In the genomic region with DNA sequence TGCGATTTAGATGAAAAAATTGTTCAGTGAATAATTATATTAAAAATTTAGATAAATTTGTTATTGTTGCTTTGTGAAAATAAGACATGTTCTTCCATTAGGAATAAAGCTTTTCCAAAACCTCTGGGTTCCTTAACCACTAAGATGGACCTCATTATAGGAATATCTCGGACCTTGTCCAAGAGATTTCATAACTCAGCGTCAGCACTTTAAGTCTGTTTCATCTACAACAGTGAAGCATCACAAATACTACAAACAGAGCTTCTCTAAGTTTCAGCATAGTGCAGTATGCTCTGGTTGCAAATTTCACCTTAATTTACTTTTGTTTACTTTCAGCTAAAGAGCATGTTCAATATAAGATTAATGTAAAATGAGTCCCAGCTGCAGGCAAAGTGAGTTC, we compare ENCODE assay signal across 19 cellular contexts.
DNase-seq lines count a peak whose midpoint lies in the region; ATAC-seq, FAIRE-seq and TF ChIP-seq lines count a peak whose summit lies in the region.
"Had no signal": no experiment of that assay in that cellular context is flagged by ENCODE, and none has a peak within 500 bp of the region (broad histone marks: within the 10 kb centered on the region; RNA-seq: fewer than 3 reads in every experiment).

No MANE protein-coding gene starts in this region.

- no peaks in the 10 kb centered on the region for H3K27me3 Mint-ChIP-seq in T-helper 17 cell
- no peaks in the 10 kb centered on the region for H3K27me3 Mint-ChIP-seq in neural progenitor cell (ENCODE audit: insufficient read depth, low read depth)

- H4K91ac ChIP-seq in H1 (replicated peaks; ENCODE audit: insufficient read length, low read length), result no peak overlapping the region

- no peak overlapping the region for H3K4me3 ChIP-seq in A549
- H3K4me3 ChIP-seq in H1 (ENCODE audit: extremely low read depth in 1 of 4, insufficient read depth in 2 of 4, low read depth in 3 of 4, low read length in 4 of 4), result no peak overlapping the region
- H3K4me3 ChIP-seq in neural progenitor cell, result no peak overlapping the region
- H3K4me3 ChIP-seq: gastroesophageal sphincter, SK-N-MC, thyroid gland had no signal

- WGBS in A549 (ENCODE audit: missing lambda C conversion rate), result 54% methylated on average over 3 of the region's 3 CpGs
- 95% methylated on average over 3 of the region's 3 CpGs; no CpG with 5 or more reads in 1 of the 2 experiments for WGBS in H1 (ENCODE audit: extremely low coverage in 1 of 2, insufficient coverage in 1 of 2, insufficient read length in 1 of 2, insufficient replicate concordance in 2 of 2, low coverage in 1 of 2, low lambda C conversion rate in 2 of 2, missing lambda C conversion rate in 1 of 2), 2 experiments

- no peak overlapping the region for H2BK15ac ChIP-seq in H1 (ENCODE audit: low read length)

- no peak overlapping the region for H3K23ac ChIP-seq in H1 (ENCODE audit: insufficient read length)

- CTCF ChIA-PET in A549 (lab: Yijun Ruan, JAX), result interaction anchor here (1.4 to 1.8 kb wide), 3 partner anchors 9 to 1005 kb away, joined by 3 to 4 read pairs (median 3); no protein-coding TSS in a partner anchor
- CTCF ChIA-PET in H1 (lab: Charles Lee; ENCODE audit: partially characterized antibody), result interaction anchor here (1.2 to 1.5 kb wide), 3 partner anchors 12 to 301 kb away, joined by 5 to 6 read pairs (median 5); no protein-coding TSS in a partner anchor

- no peak overlapping the region for H2AK5ac ChIP-seq in H1 (ENCODE audit: low read depth, low read length)

- no peak overlapping the region for H4K8ac ChIP-seq in H1 (ENCODE audit: extremely low read depth, insufficient read depth, low read length)

- H3K27me3 ChIP-seq in H1 (replicated peaks in 1 of 4; ENCODE audit: control insufficient read depth in 3 of 4, extremely low read depth in 1 of 4, insufficient read depth in 3 of 4, low read length in 3 of 4) (no peaks in the 10 kb centered on the region), neural progenitor cell (no peaks in the 10 kb centered on the region)
- H3K27me3 ChIP-seq: gastroesophageal sphincter, neutrophil, thyroid gland had no signal

- H2BK12ac ChIP-seq in H1 (ENCODE audit: low read depth, low read length), result no peak overlapping the region

- H2BK5ac ChIP-seq in H1 (ENCODE audit: low read depth, low read length), result no peak overlapping the region

- H3K56ac ChIP-seq in H1 (replicated peaks; ENCODE audit: insufficient read length, low read depth, low read length), result no peak overlapping the region

- no peaks in the 10 kb centered on the region for H3K9me3 Mint-ChIP-seq in neural progenitor cell

- H3K79me2 ChIP-seq in H1 (ENCODE audit: control insufficient read depth in 1 of 2, insufficient read depth in 2 of 2, low read length in 2 of 2) (no peaks in the 10 kb centered on the region), neural progenitor cell (ENCODE audit: low read depth) (no peaks in the 10 kb centered on the region)

- TF ChIP-seq CTCF in A549 (IDR thresholded peaks at IDR 0.05), result no peak
- TF ChIP-seq CTCF in AG09319 (IDR thresholded peaks at IDR 0.05; ENCODE audit: low read depth, low read length), result no peak
- TF ChIP-seq CTCF in H1 (IDR thresholded peaks at IDR 0.05; ENCODE audit: control extremely low read depth in 1 of 3, insufficient read depth in 1 of 3, low read depth in 1 of 3, low read length in 3 of 3), result no peak
- TF ChIP-seq CTCF in neural progenitor cell (IDR thresholded peaks at IDR 0.05), result no peak

- no peak overlapping the region for H4K5ac ChIP-seq in H1 (ENCODE audit: insufficient read length, low read depth, low read length)

- H3K9me3 ChIP-seq in A549 (0 out of 3 replicates have a peak, but pooled peaks cover 7% of the 10 kb centered on the region), T-helper 17 cell (ENCODE audit: control insufficient read depth, low read length, poor library complexity, severe bottlenecking) (no peaks in the 10 kb centered on the region), H1 (ENCODE audit: insufficient read depth in 2 of 2, low read depth in 1 of 2, low read length in 1 of 2) (no peaks in the 10 kb centered on the region), neural progenitor cell (ENCODE audit: low read depth) (no peaks in the 10 kb centered on the region)
- H3K9me3 ChIP-seq: gastroesophageal sphincter, neutrophil, thyroid gland had no signal

- H3K27ac ChIP-seq in A549, result no peak overlapping the region
- no peak overlapping the region for H3K27ac ChIP-seq in H1 (ENCODE audit: low read depth, low read length)
- no peak overlapping the region for H3K27ac ChIP-seq in neural progenitor cell
- H3K27ac ChIP-seq: gastroesophageal sphincter, neutrophil, SK-N-MC, thyroid gland had no signal

- TF ChIP-seq POLR2A in A549 (IDR thresholded peaks at IDR 0.05; ENCODE audit: low read length) (no peak), H1 (IDR thresholded peaks at IDR 0.05; ENCODE audit: control extremely low read depth in 1 of 2, low read depth in 2 of 2, low read length in 2 of 2) (no peak)

- no peaks in the 10 kb centered on the region for H3F3A ChIP-seq in neural progenitor cell (ENCODE audit: low read depth)

- H3K27ac Mint-ChIP-seq in T-helper 17 cell (peak overlapping the region; percentile 76), neural progenitor cell (no peak overlapping the region)

- no peak overlapping the region for H3K14ac ChIP-seq in H1 (ENCODE audit: insufficient read length)

- TF ChIP-seq RAD21 in A549 (conservative IDR thresholded peaks at IDR 0.05 in 1 of 2, IDR thresholded peaks at IDR 0.05 in 1 of 2) (no peak), H1 (IDR thresholded peaks at IDR 0.05 in 1 of 2, conservative IDR thresholded peaks at IDR 0.05 in 1 of 2; ENCODE audit: low read depth in 2 of 2, low read length in 2 of 2) (no peak)

- peaks cover 22% of the 10 kb centered on the region for H3K4me1 Mint-ChIP-seq in T-helper 17 cell
- no peaks in the 10 kb centered on the region for H3K4me1 Mint-ChIP-seq in neural progenitor cell

- H3K18ac ChIP-seq in H1 (ENCODE audit: extremely low read depth, low read length), result no peak overlapping the region

- no peak overlapping the region for H2BK20ac ChIP-seq in H1 (ENCODE audit: low read length)

- TF ChIP-seq EP300 in A549 (IDR thresholded peaks at IDR 0.05), result no peak
- no peak for TF ChIP-seq EP300 in H1 (IDR thresholded peaks at IDR 0.05; ENCODE audit: borderline replicate concordance in 1 of 2, low read depth in 2 of 2, low read length in 2 of 2)

- no peak overlapping the region for H3K4me2 ChIP-seq in A549
- H3K4me2 ChIP-seq in H1 (ENCODE audit: insufficient read depth in 1 of 2, low read depth in 2 of 2, low read length in 2 of 2), result no peak overlapping the region
- H3K4me2 ChIP-seq in neural progenitor cell, result no peak overlapping the region

- no peak for DNase-seq in A549 (ENCODE audit: low read depth in 1 of 2, low spot score in 1 of 2)
- DNase-seq in AG09319 (ENCODE audit: extremely low read depth, low read depth), result peak; percentile 58
- no peak for DNase-seq in T-helper 17 cell
- DNase-seq in H1 (ENCODE audit: low read depth in 1 of 2, low spot score in 2 of 2), result no peak
- no peak for DNase-seq in stimulated activated CD4-positive, alpha-beta T cell treated with anti-CD3 and anti-CD28 coated beads, Interleukin-2, amount 100 ng/mL, for 24 hours
- DNase-seq in SHP77 treated with DMSO at 0.1 percent for 48 hours (lab: John Stamatoyannopoulos, UW), result no peak
- DNase-seq in neural progenitor cell (ENCODE audit: low spot score), result no peak
- DNase-seq: activated CD4-positive, alpha-beta T cell treated with anti-CD3 and anti-CD28 coated beads, Interleukin-2, amount 50 U/mL, for 1 hour; activated effector memory CD4-positive, alpha-beta T cell treated with anti-CD3 and anti-CD28 coated beads, Interleukin-2, amount 50 U/mL, for 16 hours; DMS 273 treated with DMSO at 0.1 percent for 48 hours; NCI-H1417 treated with DMSO at 0.1 percent for 48 hours; NCI-H2171 treated with DMSO at 0.1 percent for 48 hours; NCI-H82; thyroid gland had no signal

- peak overlapping the region; percentile 43 for H3K4me3 Mint-ChIP-seq in T-helper 17 cell
- H3K4me3 Mint-ChIP-seq in neural progenitor cell, result no peak overlapping the region

- H3K4ac ChIP-seq in H1 (replicated peaks; ENCODE audit: insufficient read length, low read depth, low read length), result no peak overlapping the region

- H3K23me2 ChIP-seq in H1 (ENCODE audit: low read depth, low read length), result no peaks in the 10 kb centered on the region

- no peaks in the 10 kb centered on the region for H3K4me1 ChIP-seq in A549
- H3K4me1 ChIP-seq in H1 (replicated peaks in 1 of 4; ENCODE audit: control insufficient read depth in 3 of 4, insufficient read depth in 4 of 4, low read length in 3 of 4), result no peaks in the 10 kb centered on the region; a peak in 1 of 7 replicates
- no peaks in the 10 kb centered on the region for H3K4me1 ChIP-seq in neural progenitor cell
- H3K4me1 ChIP-seq: gastroesophageal sphincter, thyroid gland had no signal

- no peaks in the 10 kb centered on the region for H3K36me3 ChIP-seq in H1 (ENCODE audit: control insufficient read depth in 2 of 4, insufficient read depth in 4 of 4, low read length in 3 of 4)
- H3K36me3 ChIP-seq in neural progenitor cell, result no peaks in the 10 kb centered on the region
- H3K36me3 ChIP-seq: gastroesophageal sphincter, neutrophil, thyroid gland had no signal

- no peak overlapping the region for H3K9ac ChIP-seq in H1 (replicated peaks in 1 of 4; ENCODE audit: extremely low read depth in 1 of 4, low read depth in 3 of 4, low read length in 3 of 4)
- H3K9ac ChIP-seq in neural progenitor cell, result no peak overlapping the region

- H2AFZ ChIP-seq in H1 (ENCODE audit: low read length) (no peak overlapping the region), neural progenitor cell (replicated peaks) (no peak overlapping the region)

- POLR2A ChIA-PET in A549 (lab: Yijun Ruan, JAX), result no interaction called here
- POLR2A ChIA-PET in H1 (lab: Charles Lee; ENCODE audit: partially characterized antibody), result interaction anchor here (0.7 kb wide), 1 partner anchor 29 kb away, joined by 3 read pairs; no protein-coding TSS in a partner anchor

- no peak overlapping the region for H2BK120ac ChIP-seq in H1 (replicated peaks; ENCODE audit: low read depth, low read length)

- H3K36me3 Mint-ChIP-seq in T-helper 17 cell (ENCODE audit: low read depth) (peaks cover 5% of the 10 kb centered on the region), neural progenitor cell (no peaks in the 10 kb centered on the region)

- FAIRE-seq in A549 (lab: Jason Lieb, UNC) (no peak), H1 (lab: Jason Lieb, UNC) (peak; percentile 7)
- FAIRE-seq: astrocyte had no signal

- H4K20me1 ChIP-seq in H1 (replicated peaks in 1 of 2; ENCODE audit: control insufficient read depth in 1 of 2, insufficient read depth in 2 of 2, low read length in 2 of 2) (no peaks in the 10 kb centered on the region), neural progenitor cell (ENCODE audit: low read depth) (no peaks in the 10 kb centered on the region)

- ATAC-seq in A549 (no peak), T-helper 17 cell (no peak), GM18868 (IDR thresholded peaks at IDR 0.05; ENCODE audit: unreplicated experiment) (no peak)
- ATAC-seq: gastroesophageal sphincter had no signal

- H3K79me1 ChIP-seq in H1 (ENCODE audit: low read depth, low read length), result no peaks in the 10 kb centered on the region

TF ChIP-seq in A549, 52 proteins besides CTCF, POLR2A, EP300 and RAD21:
- TF ChIP-seq SMC3 (IDR thresholded peaks at IDR 0.05), result no peak
- TF ChIP-seq MAFK (IDR thresholded peaks at IDR 0.05; ENCODE audit: partially characterized antibody), result peak; percentile 16

TF ChIP-seq in H1, 55 proteins besides CTCF, POLR2A, EP300 and RAD21 (continues in another document):
- no peak for TF ChIP-seq TCF12 (IDR thresholded peaks at IDR 0.05; ENCODE audit: low read depth, low read length)

Comparison
In these comparisons a context has a peak if more than half of its experiments do, and no peak if none do; other contexts are left out.
1. Of the 18 proteins assayed by ChIP-seq in both H1 and A549: peak only in H1: none; only in A549: MAFK; in both: none; in neither: 17.